ENCODE assay signal across 26 cellular contexts in genomic region chr13:105679832-105680231, GRCh38.
"Had no signal": no experiment of that assay in that cellular context is flagged by ENCODE, and none has a peak within 500 bp of the region (broad histone marks: within the 10 kb centered on the region; RNA-seq: fewer than 3 reads in every experiment).

No MANE protein-coding gene starts in this region.

- DNase-seq: activated CD4-positive, alpha-beta memory T cell treated with anti-CD3 and anti-CD28 coated beads for 36 hours; activated CD4-positive, alpha-beta T cell treated with anti-CD3 and anti-CD28 coated beads, Interleukin-2, amount 10 ng/mL, durations not matched to agents 24 days and 14 days; activated CD4-positive, CD25-positive, alpha-beta regulatory T cell treated with anti-CD3 and anti-CD28 coated beads, Interleukin-2, amount 50 U/mL, for 72 hours; activated CD8-positive, alpha-beta memory T cell treated with anti-CD3 and anti-CD28 coated beads for 24 hours; activated gamma-delta T cell treated with Interleukin-2 at 50 U/mL for 16 hours; activated naive CD4-positive, alpha-beta T cell treated with anti-CD3 and anti-CD28 coated beads, Interleukin-2, amount 10 ng/mL, durations not matched to agents 7 days and 5 days; activated naive CD8-positive, alpha-beta T cell treated with anti-CD3 and anti-CD28 coated beads for 36 hours; activated T-cell treated with anti-CD3 and anti-CD28 coated beads, Interleukin-2, amount 50 U/mL, for 48 hours; adrenal gland; anterior cingulate cortex; caudate nucleus; Karpas-422; NCI-H1105 treated with DMSO at 0.1 percent for 48 hours; NCI-H146; NCI-H187 treated with DMSO at 0.1 percent for 48 hours; NCI-H2081 treated with DMSO at 0.1 percent for 48 hours; NCI-H446; NCI-H524; SIG-M5; T-helper 17 cell; T-helper 9 cell had no signal

- ATAC-seq: activated T-helper 17 cell treated with anti-CD3 and anti-CD28 coated beads, Interleukin-2, amount 50 U/mL, for 72 hours; K562; T-helper 17 cell; WTC11 had no signal

- H3K36me3 ChIP-seq: adrenal gland, breast epithelium had no signal

- FAIRE-seq: K562, RCC 7860 had no signal

- H3K4me3 ChIP-seq: adrenal gland, breast epithelium, K562 had no signal

- H3K27ac ChIP-seq: adrenal gland, breast epithelium had no signal

- H3K27me3 ChIP-seq: adrenal gland, breast epithelium had no signal

- H3K4me1 ChIP-seq: adrenal gland, breast epithelium had no signal

- H3K9me3 ChIP-seq: adrenal gland, breast epithelium had no signal
